19 cellular contexts compared by ENCODE assay signal in the genomic region with DNA sequence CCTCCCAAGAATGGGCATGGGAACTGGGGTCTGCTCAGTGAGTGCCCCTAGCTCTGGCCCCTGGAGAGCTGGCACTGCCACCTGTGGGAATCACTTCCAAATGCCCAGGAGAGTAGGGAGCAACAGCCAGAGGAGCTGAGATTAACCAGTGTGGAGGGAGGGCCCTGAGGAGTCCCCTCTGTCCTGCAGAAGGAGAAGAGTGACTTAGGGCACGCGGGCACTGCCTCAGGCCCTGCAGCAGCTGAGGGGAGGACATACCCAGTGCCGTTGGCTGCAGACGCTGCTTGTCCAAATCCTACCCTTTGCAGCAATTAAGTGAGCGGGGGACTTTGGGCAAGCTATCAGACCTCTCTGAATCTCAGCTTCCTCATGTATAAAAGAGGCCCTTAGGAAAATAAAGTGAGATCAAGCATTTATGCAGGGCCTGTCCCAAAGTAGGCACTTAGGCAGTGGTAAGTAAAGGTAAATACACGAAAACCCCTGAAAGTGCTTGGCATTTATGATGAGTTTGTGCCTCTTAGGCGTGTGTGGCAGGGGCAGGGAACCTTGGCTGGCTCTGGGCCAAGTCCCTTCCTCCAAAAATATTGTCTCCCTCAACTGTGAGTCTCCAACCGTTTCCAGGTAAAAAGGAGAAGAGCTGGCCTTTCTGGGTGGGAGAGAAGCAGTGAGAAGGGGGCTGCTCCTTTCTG. TPM values are rescaled to one million over a fixed set of nuclear protein-coding genes. Genes with fewer than 3 reads are reported as not detected.
DNase-seq lines count a peak whose midpoint lies in the region; ATAC-seq, FAIRE-seq and TF ChIP-seq lines count a peak whose summit lies in the region.
"Had no signal": no experiment of that assay in that cellular context is flagged by ENCODE, and none has a peak within 500 bp of the region (broad histone marks: within the 10 kb centered on the region; RNA-seq: fewer than 3 reads in every experiment).

No MANE protein-coding gene starts in this region.

- intact Hi-C loops in thyroid gland (cut with DNase I) = no loop called here

- TF ChIP-seq CTCF in glutamatergic neuron (IDR thresholded peaks at IDR 0.05; ENCODE audit: partially characterized antibody, unreplicated experiment) (no peak), thyroid gland (IDR thresholded peaks at IDR 0.05) (no peak)

- H3K4me1 ChIP-seq in thyroid gland = peaks cover 18 to 22% of the 10 kb centered on the region in 2 donors

- WGBS in thyroid gland, 2 donors = 40 to 50% methylated on average over 8 of the region's 8 CpGs

- H3K4me1 Mint-ChIP-seq in activated naive CD8-positive, alpha-beta T cell treated with anti-CD3 and anti-CD28 coated beads, Interleukin-2, amount 50 U/mL, for 24 hours = peaks cover 72% of the 10 kb centered on the region
- peaks cover 31% of the 10 kb centered on the region for H3K4me1 Mint-ChIP-seq in activated naive CD8-positive, alpha-beta T cell treated with anti-CD3 and anti-CD28 coated beads for 36 hours
- H3K4me1 Mint-ChIP-seq in glutamatergic neuron (ENCODE audit: low read depth, unreplicated experiment) = peaks cover 37% of the 10 kb centered on the region

- H3K36me3 Mint-ChIP-seq in activated naive CD8-positive, alpha-beta T cell treated with anti-CD3 and anti-CD28 coated beads, Interleukin-2, amount 50 U/mL, for 24 hours (ENCODE audit: low read depth) = no peaks in the 10 kb centered on the region
- H3K36me3 Mint-ChIP-seq in activated naive CD8-positive, alpha-beta T cell treated with anti-CD3 and anti-CD28 coated beads for 36 hours = no peaks in the 10 kb centered on the region
- no peaks in the 10 kb centered on the region for H3K36me3 Mint-ChIP-seq in glutamatergic neuron (ENCODE audit: unreplicated experiment)

- no peak for FAIRE-seq in frontal cortex (lab: Jason Lieb, UNC)
- FAIRE-seq: kidney had no signal

- H3K4me3 Mint-ChIP-seq in activated naive CD8-positive, alpha-beta T cell treated with anti-CD3 and anti-CD28 coated beads, Interleukin-2, amount 50 U/mL, for 24 hours = no peak overlapping the region
- no peak overlapping the region for H3K4me3 Mint-ChIP-seq in activated naive CD8-positive, alpha-beta T cell treated with anti-CD3 and anti-CD28 coated beads for 36 hours
- H3K4me3 Mint-ChIP-seq in glutamatergic neuron (ENCODE audit: unreplicated experiment) = no peak overlapping the region
- H3K4me3 Mint-ChIP-seq: T-helper 17 cell had no signal

- no peaks in the 10 kb centered on the region for H3K27me3 ChIP-seq in thyroid gland
- H3K27me3 ChIP-seq: cardiac muscle cell, transverse colon had no signal

- peak; percentile 60 for DNase-seq in activated naive CD8-positive, alpha-beta T cell treated with anti-CD3 and anti-CD28 coated beads, Interleukin-2, amount 50 U/mL, for 24 hours
- no peak for DNase-seq in activated naive CD8-positive, alpha-beta T cell treated with anti-CD3 and anti-CD28 coated beads for 36 hours
- DNase-seq in NCI-H187 treated with DMSO at 0.1 percent for 48 hours (lab: John Stamatoyannopoulos, UW) (peak; percentile 39), glutamatergic neuron (no peak), thyroid gland (peak in 1 of 2 donors; percentile 31), DMS114 treated with DMSO at 0.1 percent for 48 hours (lab: John Stamatoyannopoulos, UW; ENCODE audit: unreplicated experiment) (no peak), frontal cortex (ENCODE audit: low spot score in 2 of 2) (no peak), NCI-H1694 (lab: John Stamatoyannopoulos, UW) (no peak)
- DNase-seq: AML-193; DMS 273 treated with DMSO at 0.1 percent for 48 hours; kidney; occipital lobe; stimulated activated CD4-positive, alpha-beta T cell treated with anti-CD3 and anti-CD28 coated beads, Interleukin-4, amount 100 ng/mL, for 1 hour; T-helper 17 cell; transverse colon had no signal

- TF ChIP-seq POLR2A in thyroid gland (IDR thresholded peaks at IDR 0.05) = no peak

- H3K9me3 ChIP-seq in thyroid gland = no peaks in the 10 kb centered on the region
- H3K9me3 ChIP-seq: transverse colon had no signal

- ATAC-seq in activated naive CD8-positive, alpha-beta T cell treated with anti-CD3 and anti-CD28 coated beads, Interleukin-2, amount 50 U/mL, for 24 hours = peak; percentile 56
- ATAC-seq: T-helper 17 cell had no signal

- H3K27ac Mint-ChIP-seq in activated naive CD8-positive, alpha-beta T cell treated with anti-CD3 and anti-CD28 coated beads, Interleukin-2, amount 50 U/mL, for 24 hours = peak overlapping the region; percentile 92
- no peak overlapping the region for H3K27ac Mint-ChIP-seq in activated naive CD8-positive, alpha-beta T cell treated with anti-CD3 and anti-CD28 coated beads for 36 hours
- peak overlapping the region; percentile 87 for H3K27ac Mint-ChIP-seq in glutamatergic neuron (ENCODE audit: unreplicated experiment)
- H3K27ac Mint-ChIP-seq: T-helper 17 cell had no signal

- no peaks in the 10 kb centered on the region for H3K36me3 ChIP-seq in thyroid gland
- H3K36me3 ChIP-seq: cardiac muscle cell, transverse colon had no signal

- no peak overlapping the region for H3K4me3 ChIP-seq in thyroid gland (replicated peaks in 1 of 3)
- H3K4me3 ChIP-seq: cardiac muscle cell, transverse colon had no signal

- H3K27ac ChIP-seq in thyroid gland = peak overlapping the region; percentile 23 to 49 (median 29)
- H3K27ac ChIP-seq: RWPE1, transverse colon had no signal

- H3K27me3 Mint-ChIP-seq in activated naive CD8-positive, alpha-beta T cell treated with anti-CD3 and anti-CD28 coated beads, Interleukin-2, amount 50 U/mL, for 24 hours = peaks cover 5% of the 10 kb centered on the region
- no peaks in the 10 kb centered on the region for H3K27me3 Mint-ChIP-seq in activated naive CD8-positive, alpha-beta T cell treated with anti-CD3 and anti-CD28 coated beads for 36 hours
- peaks cover 6% of the 10 kb centered on the region for H3K27me3 Mint-ChIP-seq in glutamatergic neuron (ENCODE audit: unreplicated experiment)

- no peaks in the 10 kb centered on the region for H3K9me3 Mint-ChIP-seq in activated naive CD8-positive, alpha-beta T cell treated with anti-CD3 and anti-CD28 coated beads, Interleukin-2, amount 50 U/mL, for 24 hours
- H3K9me3 Mint-ChIP-seq in activated naive CD8-positive, alpha-beta T cell treated with anti-CD3 and anti-CD28 coated beads for 36 hours = no peaks in the 10 kb centered on the region
- no peaks in the 10 kb centered on the region for H3K9me3 Mint-ChIP-seq in glutamatergic neuron (ENCODE audit: unreplicated experiment)

RNA-seq across cellular contexts. Expression of gene PRF1, which starts 16.8 kb away (rescaled TPM):
- 10 to 100 TPM; 44.7 to 46.9 TPM for total RNA-seq in activated naive CD8-positive, alpha-beta T cell treated with anti-CD3 and anti-CD28 coated beads for 36 hours
- total RNA-seq in glutamatergic neuron (ENCODE audit: unreplicated experiment) (2.6 TPM), thyroid gland (1 to 10 TPM; 1.4 to 3.5 (median 2.9) TPM), frontal cortex (not detected)
- total RNA-seq: cardiac muscle cell, fibroblast of lung, HT1080, occipital lobe had no signal

Comparison
In these comparisons a context has a peak if more than half of its experiments do, and no peak if none do; other contexts are left out.
1. DNase-seq: peak in activated naive CD8-positive, alpha-beta T cell treated with anti-CD3 and anti-CD28 coated beads, Interleukin-2, amount 50 U/mL, for 24 hours (single experiment) and NCI-H187 treated with DMSO at 0.1 percent for 48 hours (single experiment); none in activated naive CD8-positive, alpha-beta T cell treated with anti-CD3 and anti-CD28 coated beads for 36 hours (single experiment), glutamatergic neuron (single experiment), DMS114 treated with DMSO at 0.1 percent for 48 hours (single experiment), frontal cortex (0 of 2) and NCI-H1694 (single experiment).
2. RNA of gene PRF1, which starts 16.8 kb away (total RNA-seq): 44.7 to 46.9 TPM in activated naive CD8-positive, alpha-beta T cell treated with anti-CD3 and anti-CD28 coated beads for 36 hours; 1.4 to 3.5 TPM in thyroid gland, 2.6 TPM in glutamatergic neuron (single experiment) and not detected in frontal cortex (single experiment); every median in the first group is over 10 times any median in the second.